ENCODE assay signal across 21 cellular contexts in genomic region chr1:111082421-111083192, GRCh38. TPM values are rescaled to one million over a fixed set of nuclear protein-coding genes. Genes with fewer than 3 reads are reported as not detected.
DNase-seq lines count a peak whose midpoint lies in the region; ATAC-seq, FAIRE-seq and TF ChIP-seq lines count a peak whose summit lies in the region.
"Had no signal": no experiment of that assay in that cellular context is flagged by ENCODE, and none has a peak within 500 bp of the region (broad histone marks: within the 10 kb centered on the region; RNA-seq: fewer than 3 reads in every experiment).

No MANE protein-coding gene starts in this region.

- no peak for TF ChIP-seq POLR2A in thyroid gland (IDR thresholded peaks at IDR 0.05)

- H3K4me1 ChIP-seq in thyroid gland = no peaks in the 10 kb centered on the region
- H3K4me1 ChIP-seq: A549, left lung had no signal

- in situ Hi-C loops in brain microvascular endothelial cell (cut with HindIII; ENCODE audit: low pct_ligation_motif_present, low sequenced_read_pairs) = no loop called here

- intact Hi-C loops in thyroid gland (cut with DNase I) = no loop called here

- no peak for FAIRE-seq in RCC 7860 (lab: Jason Lieb, UNC)
- FAIRE-seq: A549, colon, K562 had no signal

- H3K27ac ChIP-seq in brain microvascular endothelial cell (peak overlapping the region; percentile 3), thyroid gland (no peak overlapping the region)
- H3K27ac ChIP-seq: A549, left lung had no signal

- no peak for ATAC-seq in GM19455 (IDR thresholded peaks at IDR 0.05; ENCODE audit: unreplicated experiment)
- ATAC-seq: A549; activated T-cell treated with anti-CD3 and anti-CD28 coated beads, Interleukin-2, amount 50 U/mL, for 4 hours; K562; left lung; naive thymus-derived CD4-positive, alpha-beta T cell had no signal

- no peaks in the 10 kb centered on the region for H3K9me3 ChIP-seq in thyroid gland
- H3K9me3 ChIP-seq: A549 had no signal

- H3K27me3 ChIP-seq in brain microvascular endothelial cell (replicated peaks) = no peaks in the 10 kb centered on the region
- no peaks in the 10 kb centered on the region for H3K27me3 ChIP-seq in thyroid gland
- H3K27me3 ChIP-seq: left lung had no signal

- WGBS in thyroid gland, 2 donors = 84 to 88% methylated on average over 2 of the region's 2 CpGs

- DNase-seq in AG08395 (ENCODE audit: low spot score) (peak; percentile 10), HCEC 1CT (peak; percentile 28), brain microvascular endothelial cell (no peak), foreskin fibroblast (peak; percentile 54 to 82), thyroid gland (no peak), HuH-7.5 (ENCODE audit: low spot score) (no peak), RCC 7860 (ENCODE audit: low spot score) (no peak)
- DNase-seq: activated CD4-positive, alpha-beta T cell treated with anti-CD3 and anti-CD28 coated beads for 4 hours; activated T-cell treated with anti-CD3 and anti-CD28 coated beads, Interleukin-2, amount 50 U/mL, for 4 hours; Calu3; hypothalamus; left lung; naive thymus-derived CD4-positive, alpha-beta T cell; NCI-H1105 treated with DMSO at 0.1 percent for 48 hours; NK-92 treated with Interleukin-12 subunit alpha and Interleukin-12 subunit beta, amount 100 ng/mL, for 24 hours; SIG-M5; T-helper 9 cell had no signal

- H3K4me3 ChIP-seq in brain microvascular endothelial cell (ENCODE audit: low read depth, low read length) = no peak overlapping the region
- no peak overlapping the region for H3K4me3 ChIP-seq in foreskin fibroblast (ENCODE audit: low read depth in 1 of 2, low read length in 2 of 2)
- H3K4me3 ChIP-seq in thyroid gland (replicated peaks in 1 of 3) = no peak overlapping the region
- H3K4me3 ChIP-seq: A549, K562, left lung had no signal

- H3K36me3 ChIP-seq in brain microvascular endothelial cell (replicated peaks) (no peaks in the 10 kb centered on the region), thyroid gland (no peaks in the 10 kb centered on the region)
- H3K36me3 ChIP-seq: left lung had no signal

- TF ChIP-seq CTCF in brain microvascular endothelial cell (IDR thresholded peaks at IDR 0.05; ENCODE audit: low read depth, low read length, missing control alignments) (no peak), foreskin fibroblast (IDR thresholded peaks at IDR 0.05; ENCODE audit: low read depth, low read length) (no peak), thyroid gland (IDR thresholded peaks at IDR 0.05) (no peak)

RNA-seq across cellular contexts. Expression of gene DRAM2, which starts 57.3 kb away (rescaled TPM):
- total RNA-seq in thyroid gland = 100 to 1,000 TPM in 1 of 4 donors, 10 to 100 TPM in 3; 26.5 to 105 (median 51.7) TPM

RNA-seq across cellular contexts. Expression of gene CEPT1, which starts 57.4 kb away (rescaled TPM):
- total RNA-seq in thyroid gland = 10 to 100 TPM; 32.2 to 53.8 (median 51.7) TPM

Comparison
In these comparisons a context has a peak if more than half of its experiments do, and no peak if none do; other contexts are left out.
1. DNase-seq: peak in AG08395 (single experiment), HCEC 1CT (single experiment) and foreskin fibroblast (2 of 2); none in brain microvascular endothelial cell (single experiment), thyroid gland (0 of 2), HuH-7.5 (single experiment) and RCC 7860 (single experiment).